21 cellular contexts compared by ENCODE assay signal in genomic region chr22:49861642-49862407, GRCh38. TPM values are rescaled to one million over a fixed set of nuclear protein-coding genes. Genes with fewer than 3 reads are reported as not detected.
DNase-seq lines count a peak whose midpoint lies in the region; ATAC-seq and TF ChIP-seq lines count a peak whose summit lies in the region.
"Had no signal": no experiment of that assay in that cellular context is flagged by ENCODE, and none has a peak within 500 bp of the region (broad histone marks: within the 10 kb centered on the region; RNA-seq: fewer than 3 reads in every experiment).

No MANE protein-coding gene starts in this region.

- WGBS in GM23248 (ENCODE audit: low coverage in 1 of 2, low lambda C conversion rate in 2 of 2, missing lambda C conversion rate in 2 of 2), 2 experiments, result 96% methylated on average over 28 of the region's 28 CpGs
- WGBS in smooth muscle cell (ENCODE audit: low lambda C conversion rate), result 95% methylated on average over 28 of the region's 28 CpGs

- no peak for DNase-seq in left cardiac atrium
- DNase-seq in right atrium auricular region (ENCODE audit: low spot score), result no peak
- DNase-seq in RPMI7951 (ENCODE audit: low read depth), result peak; percentile 64
- no peak for DNase-seq in epithelial cell of proximal tubule (ENCODE audit: low read depth)
- no peak for DNase-seq in type B pancreatic cell (ENCODE audit: extremely low spot score, unreplicated experiment)
- DNase-seq in GM23248, result no peak
- DNase-seq in smooth muscle cell (lab: John Stamatoyannopoulos, UW; ENCODE audit: unreplicated experiment), result no peak
- DNase-seq: activated CD8-positive, alpha-beta memory T cell treated with anti-CD3 and anti-CD28 coated beads, Interleukin-2, amount 50 U/mL, for 48 hours; amygdala; DMS79 treated with DMSO at 0.1 percent for 48 hours; HCEC 1CT; immature natural killer cell; KG1; NCI-H510A treated with DMSO at 0.1 percent for 48 hours; nucleus accumbens; PC-3; stimulated activated naive CD4-positive, alpha-beta T cell; SW 1271 had no signal

- H3K4me1 ChIP-seq in right atrium auricular region, result peaks cover 0 to 5% of the 10 kb centered on the region in 2 donors
- H3K4me1 ChIP-seq in GM23248 (ENCODE audit: insufficient read depth), result no peaks in the 10 kb centered on the region
- no peaks in the 10 kb centered on the region for H3K4me1 ChIP-seq in smooth muscle cell (ENCODE audit: low read depth)
- H3K4me1 ChIP-seq: gastroesophageal sphincter had no signal

- H3K27ac Mint-ChIP-seq in type B pancreatic cell, result peak overlapping the region; percentile 51
- H3K27ac Mint-ChIP-seq: memory B cell had no signal

- H3K27me3 ChIP-seq in right atrium auricular region (no peaks in the 10 kb centered on the region), GM23248 (replicated peaks; ENCODE audit: insufficient read depth) (no peaks in the 10 kb centered on the region), smooth muscle cell (ENCODE audit: low read depth) (no peaks in the 10 kb centered on the region)
- H3K27me3 ChIP-seq: gastroesophageal sphincter had no signal

- no peaks in the 10 kb centered on the region for H3K27me3 Mint-ChIP-seq in type B pancreatic cell
- H3K27me3 Mint-ChIP-seq: memory B cell had no signal

- peaks cover 12% of the 10 kb centered on the region for H3K9me3 Mint-ChIP-seq in type B pancreatic cell

- no peak overlapping the region for H3K9ac ChIP-seq in GM23248
- H3K9ac ChIP-seq in smooth muscle cell (ENCODE audit: low read depth), result no peak overlapping the region

- no peaks in the 10 kb centered on the region for H3K9me2 ChIP-seq in GM23248 (ENCODE audit: insufficient read depth)

- H3K27ac ChIP-seq in right atrium auricular region (no peak overlapping the region), GM23248 (no peak overlapping the region), smooth muscle cell (ENCODE audit: low read depth) (no peak overlapping the region)
- H3K27ac ChIP-seq: gastroesophageal sphincter had no signal

- H2AFZ ChIP-seq in GM23248 (no peak overlapping the region), smooth muscle cell (ENCODE audit: low read depth) (no peak overlapping the region)

- TF ChIP-seq CTCF in right atrium auricular region (IDR thresholded peaks at IDR 0.05) (no peak), epithelial cell of proximal tubule (conservative IDR thresholded peaks at IDR 0.05; ENCODE audit: low read depth, low read length) (peak; percentile 13), type B pancreatic cell (conservative IDR thresholded peaks at IDR 0.05) (no peak), smooth muscle cell (IDR thresholded peaks at IDR 0.05; ENCODE audit: borderline replicate concordance, insufficient read depth, poor library complexity, severe bottlenecking) (no peak)

- H3K36me3 Mint-ChIP-seq in type B pancreatic cell, result peaks cover 14% of the 10 kb centered on the region

- H3K36me3 ChIP-seq in right atrium auricular region (no peaks in the 10 kb centered on the region), GM23248 (ENCODE audit: low read depth) (peaks cover 4% of the 10 kb centered on the region; the same call in 1 of the 2 replicates), smooth muscle cell (ENCODE audit: low read depth) (peaks cover 12% of the 10 kb centered on the region)
- H3K36me3 ChIP-seq: gastroesophageal sphincter had no signal

- H3F3A ChIP-seq in GM23248 (ENCODE audit: insufficient read depth) (no peaks in the 10 kb centered on the region), smooth muscle cell (ENCODE audit: low read depth) (peaks cover 5% of the 10 kb centered on the region)

- in situ Hi-C loops in GM23248 (cut with MboI), result no loop called here

- no peak overlapping the region for H3K4me3 ChIP-seq in right atrium auricular region
- H3K4me3 ChIP-seq in epithelial cell of proximal tubule (ENCODE audit: low read depth, low read length), result no peak overlapping the region
- no peak overlapping the region for H3K4me3 ChIP-seq in GM23248
- no peak overlapping the region for H3K4me3 ChIP-seq in smooth muscle cell
- H3K4me3 ChIP-seq: gastroesophageal sphincter had no signal

- peak; percentile 5 to 38 for ATAC-seq in left cardiac atrium
- ATAC-seq in GM19023 (IDR thresholded peaks at IDR 0.05; ENCODE audit: unreplicated experiment), result no peak
- ATAC-seq: gastroesophageal sphincter, PC-3 had no signal

- H3K79me2 ChIP-seq in GM23248 (ENCODE audit: insufficient read depth), result peaks cover 100% of the 10 kb centered on the region
- H3K79me2 ChIP-seq in smooth muscle cell (ENCODE audit: low read depth), result peaks cover 97% of the 10 kb centered on the region

- H3K4me2 ChIP-seq in GM23248 (ENCODE audit: unreplicated experiment) (no peak overlapping the region), smooth muscle cell (no peak overlapping the region)

- H3K4me3 Mint-ChIP-seq in type B pancreatic cell, result no peak overlapping the region
- H3K4me3 Mint-ChIP-seq: immature natural killer cell, memory B cell had no signal

- H4K20me1 ChIP-seq in GM23248 (ENCODE audit: insufficient read depth), result peaks cover 4% of the 10 kb centered on the region; the same call in 1 of the 2 replicates
- peaks cover 86% of the 10 kb centered on the region for H4K20me1 ChIP-seq in smooth muscle cell (ENCODE audit: low read depth)

- H3K9me3 ChIP-seq in right atrium auricular region (peaks cover 0 to 19% of the 10 kb centered on the region in 2 donors), GM23248 (ENCODE audit: low read depth) (peaks cover 4% of the 10 kb centered on the region), smooth muscle cell (replicated peaks; ENCODE audit: low read depth) (peaks cover 10% of the 10 kb centered on the region)

- peaks cover 11% of the 10 kb centered on the region for H3K4me1 Mint-ChIP-seq in type B pancreatic cell (ENCODE audit: unreplicated experiment)

- intact Hi-C loops in left cardiac atrium (cut with DNase I), result no loop called here

RNA-seq across cellular contexts. Expression of gene ZBED4, which starts 8.2 kb away (rescaled TPM):
- total RNA-seq in left cardiac atrium (1 to 10 TPM; 4.4 to 6.7 TPM), right atrium auricular region (1 to 10 TPM; 3.7 to 6.6 TPM), epithelial cell of proximal tubule (14.5 and 15.4 TPM in 2 replicates), type B pancreatic cell (ENCODE audit: low replicate concordance) (25.5 and 29.1 TPM in 2 replicates), smooth muscle cell (16.6 and 16.8 TPM in 2 replicates)
- total RNA-seq in RPMI7951 (2014; rRNA removed; shearing (Covaris generic)), result 7.3 and 7.7 TPM in 2 replicates
- total RNA-seq in GM23248 (2014; rRNA removed; shearing (Covaris generic)), result 7.7 and 8.9 TPM in 2 replicates
- polyA plus RNA-seq in GM23248 (2016; fragmentation: Nextera tagmentation; extraction: Ambion mirVana) (5.0 and 6.3 TPM in 2 replicates), smooth muscle cell (12.1 and 13.1 TPM in 2 replicates)

RNA-seq across cellular contexts. Expression of gene BRD1, which starts 34.2 kb away (rescaled TPM):
- total RNA-seq in left cardiac atrium (10 to 100 TPM; 17.8 to 19.6 TPM), right atrium auricular region (10 to 100 TPM; 17.7 to 20.8 TPM), epithelial cell of proximal tubule (23.1 and 41.8 TPM in 2 replicates), type B pancreatic cell (ENCODE audit: low replicate concordance) (51.1 and 53.0 TPM in 2 replicates), smooth muscle cell (18.3 and 20.5 TPM in 2 replicates)
- total RNA-seq in RPMI7951 (2014; rRNA removed; shearing (Covaris generic)), result 7.2 and 8.2 TPM in 2 replicates
- total RNA-seq in GM23248 (2014; rRNA removed; shearing (Covaris generic)), result 23.1 and 24.4 TPM in 2 replicates
- polyA plus RNA-seq in GM23248 (2016; fragmentation: Nextera tagmentation; extraction: Ambion mirVana) (4.4 and 4.5 TPM in 2 replicates), smooth muscle cell (15.0 and 21.6 TPM in 2 replicates)

RNA-seq across cellular contexts. Expression of gene ALG12, which starts 56.4 kb away (rescaled TPM):
- 10 to 100 TPM; 15.3 to 15.9 TPM for total RNA-seq in left cardiac atrium
- total RNA-seq in right atrium auricular region, result 10 to 100 TPM; 19.7 to 19.8 TPM
- 15.0 and 18.7 TPM in 2 replicates for total RNA-seq in RPMI7951 (2014; rRNA removed; shearing (Covaris generic))
- total RNA-seq in epithelial cell of proximal tubule, result 16.4 and 24.5 TPM in 2 replicates
- total RNA-seq in type B pancreatic cell (ENCODE audit: low replicate concordance), result 30.0 and 37.6 TPM in 2 replicates
- 16.9 and 24.4 TPM in 2 replicates for total RNA-seq in GM23248 (2014; rRNA removed; shearing (Covaris generic))
- polyA plus RNA-seq in GM23248 (2016; fragmentation: Nextera tagmentation; extraction: Ambion mirVana), result 21.9 and 28.5 TPM in 2 replicates
- total RNA-seq in smooth muscle cell, result 12.7 and 13.9 TPM in 2 replicates
- 42.7 and 45.9 TPM in 2 replicates for polyA plus RNA-seq in smooth muscle cell

RNA-seq across cellular contexts. Expression of gene CRELD2, which starts 56.6 kb away (rescaled TPM):
- 10 to 100 TPM; 30.1 to 43.7 TPM for total RNA-seq in left cardiac atrium
- total RNA-seq in right atrium auricular region, result 10 to 100 TPM; 16.1 to 28.5 TPM
- 49.7 and 56.7 TPM in 2 replicates for total RNA-seq in RPMI7951 (2014; rRNA removed; shearing (Covaris generic))
- total RNA-seq in epithelial cell of proximal tubule, result 48.8 and 54.1 TPM in 2 replicates
- total RNA-seq in type B pancreatic cell (ENCODE audit: low replicate concordance), result 45.2 and 55.8 TPM in 2 replicates
- 57.1 and 73.2 TPM in 2 replicates for total RNA-seq in GM23248 (2014; rRNA removed; shearing (Covaris generic))
- polyA plus RNA-seq in GM23248 (2016; fragmentation: Nextera tagmentation; extraction: Ambion mirVana), result 78.4 and 80.0 TPM in 2 replicates
- 47.4 and 52.7 TPM in 2 replicates for total RNA-seq in smooth muscle cell
- 100 and 127 TPM in 2 replicates for polyA plus RNA-seq in smooth muscle cell
